In the genomic region with DNA sequence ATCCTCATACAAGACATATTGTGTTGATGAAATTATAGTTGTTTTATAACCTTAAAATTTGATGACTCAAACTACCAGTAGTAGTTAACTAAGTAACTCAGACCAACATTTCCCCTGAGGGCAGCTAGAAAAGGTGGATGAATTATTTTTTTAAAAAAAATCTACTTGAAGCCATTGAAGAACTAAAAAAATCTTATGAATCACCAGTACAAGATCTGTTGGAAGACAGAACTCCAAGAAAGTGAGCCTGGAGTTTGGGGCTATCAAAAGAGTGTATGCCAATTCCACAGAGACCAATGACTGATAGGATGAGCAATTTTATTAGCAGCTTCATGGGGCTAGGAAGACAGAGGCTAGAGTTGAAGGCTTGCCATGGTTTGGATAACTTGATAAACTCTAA, we compare ENCODE assay signal across 25 cellular contexts.
"Had no signal": no experiment of that assay in that cellular context is flagged by ENCODE, and none has a peak within 500 bp of the region (broad histone marks: within the 10 kb centered on the region; RNA-seq: fewer than 3 reads in every experiment).

No MANE protein-coding gene starts in this region.

- H3K9me3 Mint-ChIP-seq: activated B cell treated with CpG ODN at 0.5 μM for 24 hours; activated T-cell treated with anti-CD3 and anti-CD28 coated beads, Interleukin-2, amount 50 U/mL, for 4 hours had no signal

- H3K4me3 Mint-ChIP-seq: activated B cell treated with CpG ODN at 0.5 μM for 24 hours; activated CD4-positive, alpha-beta memory T cell treated with anti-CD3 and anti-CD28 coated beads for 36 hours; activated CD4-positive, alpha-beta T cell treated with anti-CD3 and anti-CD28 coated beads, Interleukin-2, amount 10 ng/mL, durations not matched to agents 24 days and 14 days; activated naive CD8-positive, alpha-beta T cell treated with anti-CD3 and anti-CD28 coated beads, Interleukin-2, amount 50 U/mL, for 24 hours; activated T-cell treated with anti-CD3 and anti-CD28 coated beads, Interleukin-2, amount 50 U/mL, for 4 hours; T-helper 17 cell had no signal

- H3K4me1 ChIP-seq: ascending aorta, body of pancreas had no signal

- H3K27ac ChIP-seq: ascending aorta, body of pancreas, cardiac muscle cell had no signal

- H3K9me3 ChIP-seq: ascending aorta, body of pancreas had no signal

- H3K4me1 Mint-ChIP-seq: activated B cell treated with CpG ODN at 0.5 μM for 24 hours; activated naive CD8-positive, alpha-beta T cell treated with anti-CD3 and anti-CD28 coated beads, Interleukin-2, amount 50 U/mL, for 24 hours; T-helper 17 cell had no signal

- H3K4me3 ChIP-seq: ascending aorta, body of pancreas, cardiac muscle cell had no signal

- H3K27ac Mint-ChIP-seq: activated B cell treated with CpG ODN at 0.5 μM for 24 hours; activated CD4-positive, alpha-beta memory T cell treated with anti-CD3 and anti-CD28 coated beads for 36 hours; activated CD4-positive, alpha-beta T cell treated with anti-CD3 and anti-CD28 coated beads, Interleukin-2, amount 10 ng/mL, durations not matched to agents 24 days and 14 days; activated naive CD4-positive, alpha-beta T cell treated with anti-CD3 and anti-CD28 coated beads, Interleukin-2, amount 50 U/mL, for 72 hours; activated naive CD8-positive, alpha-beta T cell treated with anti-CD3 and anti-CD28 coated beads, Interleukin-2, amount 50 U/mL, for 24 hours; T-helper 17 cell had no signal

- H3K36me3 ChIP-seq: cardiac muscle cell had no signal

- H3K27me3 ChIP-seq: ascending aorta, body of pancreas, cardiac muscle cell had no signal

- DNase-seq: activated B cell treated with CpG ODN at 0.5 μM for 24 hours; activated CD4-positive, alpha-beta memory T cell treated with anti-CD3 and anti-CD28 coated beads for 36 hours; activated CD4-positive, alpha-beta T cell treated with anti-CD3 and anti-CD28 coated beads for 1 hour; activated CD4-positive, alpha-beta T cell treated with anti-CD3 and anti-CD28 coated beads, Interleukin-2, amount 10 ng/mL, durations not matched to agents 24 days and 14 days; activated CD8-positive, alpha-beta memory T cell treated with anti-CD3 and anti-CD28 coated beads for 24 hours; activated effector memory CD4-positive, alpha-beta T cell treated with anti-CD3 and anti-CD28 coated beads, Interleukin-2, amount 50 U/mL, for 16 hours; activated naive CD4-positive, alpha-beta T cell treated with Interleukin-2 at 50 U/mL for 16 hours; activated naive CD8-positive, alpha-beta T cell treated with anti-CD3 and anti-CD28 coated beads, Interleukin-2, amount 50 U/mL, for 24 hours; activated T-cell treated with anti-CD3 and anti-CD28 coated beads, Interleukin-2, amount 50 U/mL, for 4 hours; amniotic stem cell; body of pancreas; NCI-H146; NCI-H1930; NCI-H2171 treated with DMSO at 0.1 percent for 48 hours; NCI-H226; NCI-H510A; NCI-H526 treated with DMSO at 0.1 percent for 48 hours; NCI-H82; OCI-M1; SHP77; T-helper 17 cell; T-helper 9 cell had no signal

- H3K27me3 Mint-ChIP-seq: activated CD4-positive, alpha-beta memory T cell treated with anti-CD3 and anti-CD28 coated beads for 36 hours; activated CD4-positive, alpha-beta T cell treated with anti-CD3 and anti-CD28 coated beads, Interleukin-2, amount 10 ng/mL, durations not matched to agents 24 days and 14 days; activated naive CD8-positive, alpha-beta T cell treated with anti-CD3 and anti-CD28 coated beads, Interleukin-2, amount 50 U/mL, for 24 hours; T-helper 17 cell had no signal
